In the genomic region with DNA sequence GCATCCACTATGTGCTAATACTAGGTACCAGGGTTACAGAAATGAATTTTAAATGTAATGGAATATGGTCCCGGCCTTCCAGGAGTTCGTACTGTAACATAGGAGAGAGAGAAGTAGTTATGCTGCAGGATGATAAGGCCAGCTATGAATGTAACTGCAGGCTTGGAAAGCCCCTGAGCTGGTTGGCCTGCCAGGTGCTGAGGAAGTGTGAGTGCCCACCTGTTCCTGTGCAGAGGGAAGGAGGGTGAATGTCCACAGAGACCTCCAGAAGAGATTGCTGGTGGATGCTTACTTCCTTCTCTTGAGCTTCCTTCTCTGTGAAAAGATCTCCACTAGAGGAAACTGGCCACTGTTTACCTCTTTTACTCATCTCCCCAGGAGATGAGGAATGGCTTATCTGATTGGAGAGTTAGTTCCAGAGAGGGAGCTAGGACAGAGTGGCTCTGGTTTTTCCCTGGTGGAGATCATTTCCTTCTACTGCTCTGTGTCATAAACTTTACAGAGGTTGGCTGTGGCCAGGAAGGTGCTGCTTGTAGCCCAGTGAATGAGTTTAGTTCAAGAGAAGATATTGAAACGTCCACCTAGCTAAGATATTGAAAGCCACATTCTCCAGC, we compare ENCODE assay signal across 17 cellular contexts.
DNase-seq lines count a peak whose midpoint lies in the region; ATAC-seq and TF ChIP-seq lines count a peak whose summit lies in the region.
"Had no signal": no experiment of that assay in that cellular context is flagged by ENCODE, and none has a peak within 500 bp of the region (broad histone marks: within the 10 kb centered on the region; RNA-seq: fewer than 3 reads in every experiment).

No MANE protein-coding gene starts in this region.

- H3K4me3 ChIP-seq in PC-3 (ENCODE audit: low read length) (no peak overlapping the region), suprapubic skin (no peak overlapping the region), stomach (no peak overlapping the region)
- H3K4me3 ChIP-seq: adrenal gland, right atrium auricular region, uterus had no signal

- H3K9me3 ChIP-seq in PC-3 (ENCODE audit: low read length): no peaks in the 10 kb centered on the region
- H3K9me3 ChIP-seq in suprapubic skin: no peaks in the 10 kb centered on the region
- H3K9me3 ChIP-seq in stomach: no peaks in the 10 kb centered on the region
- H3K9me3 ChIP-seq: adrenal gland, right atrium auricular region, uterus had no signal

- TF ChIP-seq POLR2A in suprapubic skin (IDR thresholded peaks at IDR 0.05) (no peak), stomach (IDR thresholded peaks at IDR 0.05) (no peak)

- CTCF ChIA-PET in PC-3 (lab: Charles Lee): interaction anchor here (1.1 to 2.1 kb wide), 4 partner anchors 99 to 203 kb away, joined by 3 to 9 read pairs (median 4); no protein-coding TSS in a partner anchor

- ATAC-seq in GM18858 (IDR thresholded peaks at IDR 0.05; ENCODE audit: unreplicated experiment): peak; percentile 36
- peak; percentile 37 for ATAC-seq in HG02610 (IDR thresholded peaks at IDR 0.05; ENCODE audit: unreplicated experiment)
- ATAC-seq in PC-3: no peak
- ATAC-seq in sciatic nerve: no peak
- ATAC-seq: CD8-positive, alpha-beta T cell; natural killer cell had no signal

- H3K27me3 ChIP-seq in PC-3 (ENCODE audit: low read length) (no peaks in the 10 kb centered on the region), suprapubic skin (no peaks in the 10 kb centered on the region), stomach (no peaks in the 10 kb centered on the region)
- H3K27me3 ChIP-seq: adrenal gland, right atrium auricular region, uterus had no signal

- no peaks in the 10 kb centered on the region for H4K20me1 ChIP-seq in PC-3 (ENCODE audit: low read length)

- H3K4me2 ChIP-seq in PC-3 (ENCODE audit: low read length): no peak overlapping the region; the same call in 1 of the 2 replicates

- H3F3A ChIP-seq in PC-3 (ENCODE audit: low read length, unreplicated experiment): no peaks in the 10 kb centered on the region

- peak overlapping the region; percentile 10; the same call in 1 of the 2 replicates for H2AFZ ChIP-seq in PC-3 (ENCODE audit: low read length)

- H3K9ac ChIP-seq in PC-3 (ENCODE audit: low read length): no peak overlapping the region

- 86% methylated on average over 3 of the region's 3 CpGs for WGBS in suprapubic skin
- WGBS in stomach, 5 donors: 68 to 86% (median 82%) methylated on average over 3 of the region's 3 CpGs

- no peaks in the 10 kb centered on the region for H3K79me2 ChIP-seq in PC-3 (ENCODE audit: low read length)

- H3K27ac ChIP-seq in PC-3 (ENCODE audit: low read length): no peak overlapping the region
- H3K27ac ChIP-seq in suprapubic skin: no peak overlapping the region
- H3K27ac ChIP-seq in stomach: peak overlapping the region in 1 of 5 donors; percentile 15
- H3K27ac ChIP-seq: right atrium auricular region had no signal

- intact Hi-C loops in PC-3 (cut with micrococcal nuclease): loop anchor here (10.0 kb wide), 2 partner anchors 160 to 360 kb away; a partner anchor contains a TSS
- intact Hi-C loops in sciatic nerve (cut with DNase I): no loop called here
- intact Hi-C loops in stomach (cut with DNase I; ENCODE audit: low total_unique reads): no loop called here

- no TSS peak for BruUV-seq in PC-3 (replicated peaks; lab: Mats Ljungman, UMichigan)

- DNase-seq in PC-3 (peak; percentile 37), suprapubic skin (ENCODE audit: low spot score in 2 of 2) (no peak), sciatic nerve (ENCODE audit: low spot score) (no peak), stomach (no peak)
- no peak for DNase-seq in activated T-cell treated with anti-CD3 and anti-CD28 coated beads, Interleukin-2, amount 50 U/mL, for 1 hour
- DNase-seq: activated CD4-positive, alpha-beta T cell treated with anti-CD3 and anti-CD28 coated beads, Interleukin-2, amount 50 U/mL, for 1 hour; adrenal gland; CD8-positive, alpha-beta T cell; GF-D8; natural killer cell; NCI-H82; SHP77; stimulated activated CD4-positive, alpha-beta T cell treated with anti-CD3 and anti-CD28 coated beads, Interleukin-2, amount 100 ng/mL, for 48 hours; uterus had no signal

- H3K36me3 ChIP-seq in PC-3 (ENCODE audit: low read depth, low read length) (no peaks in the 10 kb centered on the region), suprapubic skin (no peaks in the 10 kb centered on the region), stomach (no peaks in the 10 kb centered on the region)
- H3K36me3 ChIP-seq: adrenal gland, right atrium auricular region, uterus had no signal

- TF ChIP-seq CTCF in PC-3 (conservative IDR thresholded peaks at IDR 0.05; ENCODE audit: low read depth, low read length): no peak
- TF ChIP-seq CTCF in suprapubic skin (IDR thresholded peaks at IDR 0.05): no peak
- TF ChIP-seq CTCF in stomach (IDR thresholded peaks at IDR 0.05): no peak

- no peak for TF ChIP-seq EP300 in suprapubic skin (IDR thresholded peaks at IDR 0.05)
- TF ChIP-seq EP300 in stomach (IDR thresholded peaks at IDR 0.05): no peak

- H3K4me1 ChIP-seq in PC-3 (ENCODE audit: insufficient read depth, low read length) (peaks cover 34% of the 10 kb centered on the region), suprapubic skin (peaks cover 27% of the 10 kb centered on the region), stomach (peaks cover 13 to 27% (median 19%) of the 10 kb centered on the region in 4 donors)

- POLR2A ChIA-PET in PC-3 (lab: Charles Lee; ENCODE audit: unreplicated experiment): no interaction called here

- H3K9me2 ChIP-seq in PC-3 (replicated peaks; ENCODE audit: low read length): no peaks in the 10 kb centered on the region

Comparison
In these comparisons a context has a peak if more than half of its experiments do, and no peak if none do; other contexts are left out.
1. ATAC-seq: peak in GM18858 (single experiment) and HG02610 (single experiment); none in PC-3 (single experiment) and sciatic nerve (single experiment).